1 cellular context compared by ENCODE assay signal in genomic region chr9:4792572-4793411, GRCh38.
A peak's percentile ranks its signal among the peaks of the same experiment; 100 is the strongest.
TF ChIP-seq lines count a peak whose summit lies in the region.

Gene RCL1, plus strand, starts transcription at chr9:4792944. Its CDS starts 148 bp downstream, at chr9:4793092.

TF ChIP-seq in WTC11, 78 proteins besides CTCF, POLR2A, EP300 and RAD21 (continued from another document):
- no peak for TF ChIP-seq ZNF532 (CRISPR knock-in tag; IDR thresholded peaks at IDR 0.05; ENCODE audit: borderline replicate concordance)
- 0 out of 2 replicates have a peak, but pooled peaks have one; percentile 10 for TF ChIP-seq NFE2L1 (CRISPR knock-in tag; IDR thresholded peaks at IDR 0.05)
- no peak for TF ChIP-seq SOX15 (CRISPR knock-in tag; IDR thresholded peaks at IDR 0.05)
- TF ChIP-seq ZNF512 (CRISPR knock-in tag; IDR thresholded peaks at IDR 0.05; ENCODE audit: borderline replicate concordance): no peak
- no peak for TF ChIP-seq JAZF1 (CRISPR knock-in tag; IDR thresholded peaks at IDR 0.05)
- TF ChIP-seq ATF1 (CRISPR knock-in tag; IDR thresholded peaks at IDR 0.05): no peak
- TF ChIP-seq HMGA2 (CRISPR knock-in tag; IDR thresholded peaks at IDR 0.05): no peak
- no peak for TF ChIP-seq TEAD1 (CRISPR knock-in tag; IDR thresholded peaks at IDR 0.05)
- TF ChIP-seq SP1 (CRISPR knock-in tag; conservative IDR thresholded peaks at IDR 0.05): peak; percentile 99
- peak; percentile 91 for TF ChIP-seq KAT7 (CRISPR knock-in tag; IDR thresholded peaks at IDR 0.05; ENCODE audit: borderline replicate concordance)
- no peak for TF ChIP-seq ZBTB21 (CRISPR knock-in tag; IDR thresholded peaks at IDR 0.05; ENCODE audit: borderline replicate concordance)
- TF ChIP-seq ZNF281 (CRISPR knock-in tag; IDR thresholded peaks at IDR 0.05): no peak
- TF ChIP-seq ZNF138 (CRISPR knock-in tag; conservative IDR thresholded peaks at IDR 0.05): no peak
- TF ChIP-seq ZNF396 (CRISPR knock-in tag; IDR thresholded peaks at IDR 0.05; ENCODE audit: borderline replicate concordance): no peak
- TF ChIP-seq ATF2 (CRISPR knock-in tag; IDR thresholded peaks at IDR 0.05; ENCODE audit: borderline replicate concordance, low read depth): no peak
- TF ChIP-seq E2F1 (CRISPR knock-in tag; IDR thresholded peaks at IDR 0.05): no peak
- no peak; the same call in 1 of the 2 replicates for TF ChIP-seq HMGXB4 (CRISPR knock-in tag; IDR thresholded peaks at IDR 0.05)
- TF ChIP-seq ESRRA (CRISPR knock-in tag; IDR thresholded peaks at IDR 0.05; ENCODE audit: borderline replicate concordance): no peak
- TF ChIP-seq FOXJ3 (CRISPR knock-in tag; IDR thresholded peaks at IDR 0.05; ENCODE audit: borderline replicate concordance): no peak
- TF ChIP-seq RELA (CRISPR knock-in tag; IDR thresholded peaks at IDR 0.05; ENCODE audit: borderline replicate concordance): 0 out of 2 replicates have a peak, but pooled peaks have one; percentile 27
- TF ChIP-seq AR (CRISPR knock-in tag; IDR thresholded peaks at IDR 0.05): no peak
- no peak for TF ChIP-seq CBFB (CRISPR knock-in tag; IDR thresholded peaks at IDR 0.05; ENCODE audit: low read depth)
- no peak for TF ChIP-seq ZNF263 (CRISPR knock-in tag; IDR thresholded peaks at IDR 0.05; ENCODE audit: low read depth)
- peak; percentile 47; the same call in 1 of the 2 replicates for TF ChIP-seq IRF1 (CRISPR knock-in tag; IDR thresholded peaks at IDR 0.05)
- no peak for TF ChIP-seq NR1H2 (CRISPR knock-in tag; IDR thresholded peaks at IDR 0.05)
- TF ChIP-seq SMAD3 (CRISPR knock-in tag; IDR thresholded peaks at IDR 0.05; ENCODE audit: borderline replicate concordance): 0 out of 2 replicates have a peak, but pooled peaks have one; percentile 16
- TF ChIP-seq GTF2I (CRISPR knock-in tag; conservative IDR thresholded peaks at IDR 0.05): no peak
- TF ChIP-seq FOXP1 (CRISPR knock-in tag; IDR thresholded peaks at IDR 0.05; ENCODE audit: borderline replicate concordance): peak; percentile 58
- TF ChIP-seq ZNF121 (CRISPR knock-in tag; IDR thresholded peaks at IDR 0.05): no peak
- TF ChIP-seq ZNF232 (CRISPR knock-in tag; IDR thresholded peaks at IDR 0.05): no peak
- TF ChIP-seq JUN (CRISPR knock-in tag; IDR thresholded peaks at IDR 0.05): peak; percentile 54; the same call in 1 of the 2 replicates
